ENCODE assay signal across 11 cellular contexts in the genomic region with DNA sequence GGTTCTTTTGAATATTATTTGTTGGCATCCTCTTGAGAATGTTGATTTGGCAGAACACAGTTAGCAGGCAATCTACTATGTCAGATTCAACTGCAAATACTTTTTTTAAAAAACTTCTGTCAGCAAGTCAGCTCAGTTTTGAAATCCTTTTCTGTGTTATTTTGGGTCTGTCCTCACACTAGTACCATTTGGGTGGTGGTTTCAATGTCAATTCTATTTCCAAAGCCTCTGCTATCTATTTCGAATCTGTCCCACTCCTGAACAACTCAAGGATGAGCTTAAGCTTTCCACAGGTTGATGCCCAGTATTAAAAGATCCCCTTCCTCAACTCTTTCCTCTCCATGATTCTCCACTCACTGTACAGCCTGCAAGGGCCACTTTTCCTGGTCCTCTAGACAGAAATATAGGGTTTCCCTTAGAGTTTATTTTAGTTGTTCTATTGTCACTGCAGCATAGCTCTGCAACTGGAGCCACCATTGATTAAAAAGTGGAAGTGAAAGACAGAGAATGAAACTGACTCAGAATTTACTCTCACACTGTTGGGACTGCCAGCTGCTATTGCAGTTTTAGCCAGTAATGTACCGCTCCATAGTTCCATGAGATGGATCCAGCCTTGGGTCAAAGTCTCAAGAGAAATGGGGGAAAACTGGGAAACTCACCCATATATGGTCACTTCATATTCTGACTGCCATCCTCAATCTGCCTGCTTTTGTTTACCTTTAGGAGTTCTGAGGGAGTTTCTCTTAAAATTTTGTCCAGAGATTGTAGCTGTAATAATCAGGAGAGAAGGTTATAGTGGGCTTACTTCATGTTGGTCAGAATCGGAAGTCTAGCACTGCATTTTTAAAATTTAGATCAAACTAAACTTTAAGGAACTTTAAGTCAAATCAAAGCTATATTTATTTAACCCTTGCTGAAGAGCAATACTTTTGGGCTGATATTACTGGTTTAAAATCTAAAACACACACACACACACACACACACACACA.
DNase-seq lines count a peak whose midpoint lies in the region; ATAC-seq lines count a peak whose summit lies in the region.
"Had no signal": no experiment of that assay in that cellular context is flagged by ENCODE, and none has a peak within 500 bp of the region (broad histone marks: within the 10 kb centered on the region; RNA-seq: fewer than 3 reads in every experiment).

No MANE protein-coding gene starts in this region.

- ATAC-seq in GM19035 (IDR thresholded peaks at IDR 0.05; ENCODE audit: unreplicated experiment) (peak; percentile 99), HG02623 (IDR thresholded peaks at IDR 0.05; ENCODE audit: unreplicated experiment) (peak; percentile 100), HG03457 (IDR thresholded peaks at IDR 0.05; ENCODE audit: unreplicated experiment) (peak; percentile 97)
- ATAC-seq: HepG2, T-cell had no signal

- DNase-seq in Ammon's horn (ENCODE audit: low spot score) (peak; percentile 1), cerebellar nuclear complex (lab: John Stamatoyannopoulos, UW) (no peak), hippocampal formation (lab: John Stamatoyannopoulos, UW) (no peak), AG08396 (ENCODE audit: low spot score) (no peak), UCSD-AML1 (lab: John Stamatoyannopoulos, UW; ENCODE audit: unreplicated experiment) (no peak)
- DNase-seq: foreskin fibroblast, T-cell had no signal
